ENCODE assay signal across 10 cellular contexts in genomic region chr12:25365340-25365730, GRCh38.
DNase-seq lines count a peak whose midpoint lies in the region; ATAC-seq and TF ChIP-seq lines count a peak whose summit lies in the region.
"Had no signal": no experiment of that assay in that cellular context is flagged by ENCODE, and none has a peak within 500 bp of the region (broad histone marks: within the 10 kb centered on the region; RNA-seq: fewer than 3 reads in every experiment).

No MANE protein-coding gene starts in this region.

- H3K36me3 ChIP-seq in OCI-LY1 (ENCODE audit: insufficient read depth, low read length) = no peaks in the 10 kb centered on the region
- H3K36me3 ChIP-seq in left lung = no peaks in the 10 kb centered on the region
- H3K36me3 ChIP-seq: SJSA1 had no signal

- CTCF ChIA-PET in activated CD4-positive, alpha-beta T cell treated with anti-CD3 and anti-CD28 coated beads for 36 hours (lab: Charles Lee) = interaction anchor here (0.7 to 3.3 kb wide), 9 partner anchors 9 to 210 kb away, joined by 3 to 22 read pairs (median 4); partner anchors contain the start of gene KRAS

- peak overlapping the region; percentile 14 for H3K27ac Mint-ChIP-seq in activated CD4-positive, alpha-beta T cell treated with anti-CD3 and anti-CD28 coated beads for 36 hours
- peak overlapping the region in 1 of 2 donors; percentile 48 for H3K27ac Mint-ChIP-seq in natural killer cell

- H3K9ac ChIP-seq in OCI-LY1 (ENCODE audit: low read length) = no peak overlapping the region; the same call in 1 of the 2 replicates

- H3K4me1 ChIP-seq in OCI-LY1 (ENCODE audit: insufficient read depth, low read length, severe bottlenecking) (peaks cover 15% of the 10 kb centered on the region), left lung (no peaks in the 10 kb centered on the region)

- intact Hi-C loops in activated CD4-positive, alpha-beta T cell treated with anti-CD3 and anti-CD28 coated beads for 36 hours (cut with DNase I, micrococcal nuclease) = loop anchor here (1.0 kb wide), 4 partner anchors 12 to 115 kb away; partner anchors contain the start of gene KRAS (in 1 of the 2)
- intact Hi-C loops in natural killer cell (cut with micrococcal nuclease) (no loop called here), left lung (cut with DNase I) (no loop called here)

- H3K4me1 Mint-ChIP-seq in activated CD4-positive, alpha-beta T cell treated with anti-CD3 and anti-CD28 coated beads for 36 hours = peaks cover 16% of the 10 kb centered on the region
- H3K4me1 Mint-ChIP-seq in natural killer cell = peaks cover 6 to 12% of the 10 kb centered on the region in 2 donors

- H4K20me1 ChIP-seq in OCI-LY1 (ENCODE audit: insufficient read depth, low read length) = no peaks in the 10 kb centered on the region

- H3K9me3 ChIP-seq in OCI-LY1 (ENCODE audit: low read length) = no peaks in the 10 kb centered on the region
- H3K9me3 ChIP-seq in left lung = no peaks in the 10 kb centered on the region
- H3K9me3 ChIP-seq: SJSA1 had no signal

- peak overlapping the region; percentile 55 for H3K27ac ChIP-seq in OCI-LY1 (ENCODE audit: low read depth, low read length, poor library complexity, severe bottlenecking)
- H3K27ac ChIP-seq in left lung = no peak overlapping the region
- H3K27ac ChIP-seq: SJSA1 had no signal

- H3K9me3 Mint-ChIP-seq in activated CD4-positive, alpha-beta T cell treated with anti-CD3 and anti-CD28 coated beads for 36 hours (ENCODE audit: low read depth) = no peaks in the 10 kb centered on the region
- H3K9me3 Mint-ChIP-seq in natural killer cell = no peaks in the 10 kb centered on the region

- H2AFZ ChIP-seq in OCI-LY1 (ENCODE audit: low read length) = no peak overlapping the region; the same call in 1 of the 2 replicates

- no peaks in the 10 kb centered on the region for H3K36me3 Mint-ChIP-seq in activated CD4-positive, alpha-beta T cell treated with anti-CD3 and anti-CD28 coated beads for 36 hours (ENCODE audit: low read depth)
- H3K36me3 Mint-ChIP-seq in natural killer cell = no peaks in the 10 kb centered on the region

- H3K9me2 ChIP-seq in OCI-LY1 (ENCODE audit: low read depth, low read length) = no peaks in the 10 kb centered on the region

- POLR2A ChIA-PET in activated CD4-positive, alpha-beta T cell treated with anti-CD3 and anti-CD28 coated beads for 36 hours (lab: Charles Lee) = interaction anchor here (0.5 to 1.3 kb wide), 6 partner anchors 12 to 469 kb away, joined by 3 to 5 read pairs (median 5); no protein-coding TSS in a partner anchor

- no peaks in the 10 kb centered on the region for H3K79me2 ChIP-seq in OCI-LY1 (ENCODE audit: insufficient read depth, low read length)

- H3K4me2 ChIP-seq in OCI-LY1 (ENCODE audit: low read length) = 0 out of 2 replicates have a peak overlapping the region, but pooled peaks have one; percentile 14

- H3K4me3 Mint-ChIP-seq in activated CD4-positive, alpha-beta T cell treated with anti-CD3 and anti-CD28 coated beads for 36 hours = peak overlapping the region; percentile 31
- H3K4me3 Mint-ChIP-seq in natural killer cell = peak overlapping the region; percentile 83

- no peaks in the 10 kb centered on the region for H3F3A ChIP-seq in OCI-LY1 (ENCODE audit: insufficient read depth, low read length)

- peak; percentile 50 for ATAC-seq in activated CD4-positive, alpha-beta T cell treated with anti-CD3 and anti-CD28 coated beads for 36 hours
- ATAC-seq in HG02763 (IDR thresholded peaks at IDR 0.05; ENCODE audit: unreplicated experiment) = peak; percentile 12
- no peak for ATAC-seq in natural killer cell
- ATAC-seq in left lung = no peak
- ATAC-seq in HG02884 (IDR thresholded peaks at IDR 0.05; ENCODE audit: unreplicated experiment) = no peak

- H3K27me3 ChIP-seq in OCI-LY1 (ENCODE audit: insufficient read depth, low read length) (no peaks in the 10 kb centered on the region), left lung (no peaks in the 10 kb centered on the region)
- H3K27me3 ChIP-seq: SJSA1 had no signal

- peaks cover 13% of the 10 kb centered on the region for H3K27me3 Mint-ChIP-seq in activated CD4-positive, alpha-beta T cell treated with anti-CD3 and anti-CD28 coated beads for 36 hours
- H3K27me3 Mint-ChIP-seq in natural killer cell (ENCODE audit: low read depth in 2 of 2) = peaks cover 0 to 2% of the 10 kb centered on the region in 2 donors

- TF ChIP-seq CTCF in OCI-LY1 (IDR thresholded peaks at IDR 0.05; ENCODE audit: low read length) (no peak), natural killer cell (IDR thresholded peaks at IDR 0.05) (no peak), left lung (IDR thresholded peaks at IDR 0.05) (no peak)

- no peak for DNase-seq in activated CD4-positive, alpha-beta T cell treated with anti-CD3 and anti-CD28 coated beads for 36 hours
- DNase-seq in activated CD4-positive, alpha-beta T cell treated with anti-CD3 and anti-CD28 coated beads, Interleukin-2, amount 50 U/mL, for 4 hours = no peak
- DNase-seq in natural killer cell (no peak), CD1c-positive myeloid dendritic cell (ENCODE audit: extremely low spot score) (no peak), left lung (no peak)
- DNase-seq: NCI-H446 had no signal

- no peak overlapping the region for H3K4me3 ChIP-seq in OCI-LY1 (ENCODE audit: low read depth, low read length, poor library complexity, severe bottlenecking)
- no peak overlapping the region for H3K4me3 ChIP-seq in left lung
- H3K4me3 ChIP-seq: SJSA1 had no signal

Comparison
In these comparisons a context has a peak if more than half of its experiments do, and no peak if none do; other contexts are left out.
1. ATAC-seq: peak in activated CD4-positive, alpha-beta T cell treated with anti-CD3 and anti-CD28 coated beads for 36 hours (single experiment) and HG02763 (single experiment); none in natural killer cell (0 of 3), left lung (single experiment) and HG02884 (single experiment).
2. intact Hi-C loops: an anchor here in activated CD4-positive, alpha-beta T cell treated with anti-CD3 and anti-CD28 coated beads for 36 hours (1.0 kb wide); none called in natural killer cell and left lung.